ENCODE assay signal across 1 cellular context in the genomic region with DNA sequence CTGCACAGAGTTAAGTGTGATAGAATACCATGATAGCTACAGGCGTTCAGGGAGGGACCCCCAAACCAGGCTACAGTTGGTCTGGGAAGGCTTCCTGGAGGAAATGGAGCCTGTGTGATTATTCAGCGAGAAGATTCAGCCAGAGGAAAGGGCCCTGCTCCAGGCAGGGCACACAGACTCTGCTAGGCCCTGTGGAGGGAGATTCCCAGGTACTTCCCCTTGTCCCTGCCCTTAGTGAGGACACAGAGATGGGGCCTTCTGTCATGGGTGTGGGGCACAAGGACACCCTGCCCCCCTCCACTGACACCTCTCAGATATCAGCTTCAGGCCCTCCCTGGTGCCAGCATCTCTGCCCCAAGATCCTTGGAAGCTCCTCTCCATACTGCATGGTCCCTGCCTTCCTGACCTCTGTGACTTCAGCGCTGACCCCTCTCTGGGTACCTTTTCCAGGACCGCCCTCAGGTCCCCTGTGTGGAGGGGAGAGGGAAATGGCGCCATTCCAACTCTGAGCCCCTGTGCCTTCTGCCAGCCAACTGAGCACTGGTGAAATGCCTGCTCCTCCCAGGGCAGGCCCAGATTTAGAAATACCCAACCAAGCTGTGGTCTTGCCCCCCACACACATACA.
TF ChIP-seq lines count a peak whose summit lies in the region.

No MANE protein-coding gene starts in this region.

TF ChIP-seq in K562, 482 proteins besides CTCF, POLR2A, EP300 and RAD21:
- TF ChIP-seq ZFP36 (IDR thresholded peaks at IDR 0.05; ENCODE audit: low read depth, low read length, partially characterized antibody) (peak; percentile 24), RB1 (IDR thresholded peaks at IDR 0.05; ENCODE audit: low read depth) (no peak)
- TF ChIP-seq, protein P1, sequence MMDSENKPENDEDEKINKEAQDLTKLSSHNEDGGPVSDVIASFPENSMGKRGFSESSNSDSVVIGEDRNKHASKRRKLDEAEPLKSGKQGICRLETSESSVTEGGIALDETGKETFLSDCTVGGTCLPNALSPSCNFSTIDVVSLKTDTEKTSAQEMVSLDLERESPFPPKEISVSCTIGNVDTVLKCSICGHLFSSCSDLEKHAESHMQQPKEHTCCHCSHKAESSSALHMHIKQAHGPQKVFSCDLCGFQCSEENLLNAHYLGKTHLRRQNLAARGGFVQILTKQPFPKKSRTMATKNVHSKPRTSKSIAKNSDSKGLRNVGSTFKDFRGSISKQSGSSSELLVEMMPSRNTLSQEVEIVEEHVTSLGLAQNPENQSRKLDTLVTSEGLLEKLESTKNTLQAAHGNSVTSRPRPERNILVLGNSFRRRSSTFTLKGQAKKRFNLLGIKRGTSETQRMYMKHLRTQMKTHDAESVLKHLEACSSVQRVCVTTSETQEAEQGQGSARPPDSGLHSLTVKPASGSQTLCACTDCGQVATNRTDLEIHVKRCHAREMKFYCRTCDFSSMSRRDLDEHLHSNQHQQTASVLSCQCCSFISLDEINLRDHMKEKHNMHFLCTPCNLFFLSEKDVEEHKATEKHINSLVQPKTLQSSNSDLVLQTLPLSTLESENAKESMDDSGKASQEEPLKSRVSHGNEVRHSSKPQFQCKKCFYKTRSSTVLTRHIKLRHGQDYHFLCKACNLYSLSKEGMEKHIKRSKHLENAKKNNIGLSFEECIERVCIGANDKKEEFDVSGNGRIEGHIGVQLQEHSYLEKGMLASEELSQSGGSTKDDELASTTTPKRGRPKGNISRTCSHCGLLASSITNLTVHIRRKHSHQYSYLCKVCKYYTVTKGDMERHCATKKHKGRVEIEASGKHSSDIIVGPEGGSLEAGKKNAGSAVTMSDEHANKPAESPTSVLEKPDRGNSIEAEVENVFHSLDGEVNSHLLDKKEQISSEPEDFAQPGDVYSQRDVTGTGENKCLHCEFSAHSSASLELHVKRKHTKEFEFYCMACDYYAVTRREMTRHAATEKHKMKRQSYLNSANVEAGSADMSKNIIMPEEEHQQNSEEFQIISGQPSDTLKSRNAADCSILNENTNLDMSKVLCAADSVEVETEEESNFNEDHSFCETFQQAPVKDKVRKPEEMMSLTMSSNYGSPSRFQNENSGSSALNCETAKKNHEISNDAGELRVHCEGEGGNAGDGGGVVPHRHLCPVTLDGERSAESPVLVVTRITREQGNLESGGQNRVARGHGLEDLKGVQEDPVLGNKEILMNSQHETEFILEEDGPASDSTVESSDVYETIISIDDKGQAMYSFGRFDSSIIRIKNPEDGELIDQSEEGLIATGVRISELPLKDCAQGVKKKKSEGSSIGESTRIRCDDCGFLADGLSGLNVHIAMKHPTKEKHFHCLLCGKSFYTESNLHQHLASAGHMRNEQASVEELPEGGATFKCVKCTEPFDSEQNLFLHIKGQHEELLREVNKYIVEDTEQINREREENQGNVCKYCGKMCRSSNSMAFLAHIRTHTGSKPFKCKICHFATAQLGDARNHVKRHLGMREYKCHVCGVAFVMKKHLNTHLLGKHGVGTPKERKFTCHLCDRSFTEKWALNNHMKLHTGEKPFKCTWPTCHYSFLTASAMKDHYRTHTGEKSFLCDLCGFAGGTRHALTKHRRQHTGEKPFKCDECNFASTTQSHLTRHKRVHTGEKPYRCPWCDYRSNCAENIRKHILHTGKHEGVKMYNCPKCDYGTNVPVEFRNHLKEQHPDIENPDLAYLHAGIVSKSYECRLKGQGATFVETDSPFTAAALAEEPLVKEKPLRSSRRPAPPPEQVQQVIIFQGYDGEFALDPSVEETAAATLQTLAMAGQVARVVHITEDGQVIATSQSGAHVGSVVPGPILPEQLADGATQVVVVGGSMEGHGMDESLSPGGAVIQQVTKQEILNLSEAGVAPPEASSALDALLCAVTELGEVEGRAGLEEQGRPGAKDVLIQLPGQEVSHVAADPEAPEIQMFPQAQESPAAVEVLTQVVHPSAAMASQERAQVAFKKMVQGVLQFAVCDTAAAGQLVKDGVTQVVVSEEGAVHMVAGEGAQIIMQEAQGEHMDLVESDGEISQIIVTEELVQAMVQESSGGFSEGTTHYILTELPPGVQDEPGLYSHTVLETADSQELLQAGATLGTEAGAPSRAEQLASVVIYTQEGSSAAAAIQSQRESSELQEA (IDR thresholded peaks at IDR 0.05; ENCODE audit: low read depth): no peak
